20 cellular contexts compared by ENCODE assay signal in genomic region chr10:6143128-6143527, GRCh38. TPM values are rescaled to one million over a fixed set of nuclear protein-coding genes. Genes with fewer than 3 reads are reported as not detected.
DNase-seq lines count a peak whose midpoint lies in the region; ATAC-seq, FAIRE-seq and TF ChIP-seq lines count a peak whose summit lies in the region.
"Had no signal": no experiment of that assay in that cellular context is flagged by ENCODE, and none has a peak within 500 bp of the region (broad histone marks: within the 10 kb centered on the region; RNA-seq: fewer than 3 reads in every experiment).

No MANE protein-coding gene starts in this region.

- ATAC-seq in left ventricle myocardium superior: no peak
- ATAC-seq in Right ventricle myocardium inferior: no peak
- no peak for ATAC-seq in activated CD8-positive, alpha-beta T cell treated with anti-CD3 and anti-CD28 coated beads for 36 hours
- ATAC-seq in naive B cell (ENCODE audit: low read depth in 2 of 2): no peak
- no peak for ATAC-seq in HG02678 (IDR thresholded peaks at IDR 0.05; ENCODE audit: unreplicated experiment)

- H3K4me1 Mint-ChIP-seq in activated CD8-positive, alpha-beta T cell treated with anti-CD3 and anti-CD28 coated beads for 36 hours (ENCODE audit: low read depth): peaks cover 69% of the 10 kb centered on the region
- H3K4me1 Mint-ChIP-seq in naive B cell: peaks cover 24 to 47% (median 41%) of the 10 kb centered on the region in 3 donors

- intact Hi-C loops in left ventricle myocardium superior (cut with micrococcal nuclease): no loop called here
- intact Hi-C loops in Right ventricle myocardium inferior (cut with DNase I): no loop called here
- intact Hi-C loops in activated CD8-positive, alpha-beta T cell treated with anti-CD3 and anti-CD28 coated beads for 36 hours (cut with micrococcal nuclease): loop anchor here (5.0 kb wide), 1 partner anchor 36 kb away; no protein-coding TSS in a partner anchor

- POLR2A ChIA-PET in activated CD8-positive, alpha-beta T cell treated with anti-CD3 and anti-CD28 coated beads for 36 hours (lab: Charles Lee): interaction anchor here (0.6 to 1.4 kb wide), 5 partner anchors 13 to 364 kb away, joined by 3 to 5 read pairs (median 3); partner anchors contain the start of gene PFKFB3

- no peak for FAIRE-seq in HTR-8/SVneo (lab: Jason Lieb, UNC)
- FAIRE-seq: GM18507 had no signal

- CTCF ChIA-PET in activated CD8-positive, alpha-beta T cell treated with anti-CD3 and anti-CD28 coated beads for 36 hours (lab: Charles Lee): interaction anchor here (1.2 to 2.7 kb wide), 4 partner anchors 8 to 258 kb away, joined by 6 to 8 read pairs (median 7); partner anchors contain the start of gene PFKFB3

- H3K36me3 Mint-ChIP-seq in activated CD8-positive, alpha-beta T cell treated with anti-CD3 and anti-CD28 coated beads for 36 hours (ENCODE audit: low read depth): peaks cover 21% of the 10 kb centered on the region
- H3K36me3 Mint-ChIP-seq in naive B cell: no peaks in the 10 kb centered on the region

- H3K27ac Mint-ChIP-seq in activated CD8-positive, alpha-beta T cell treated with anti-CD3 and anti-CD28 coated beads for 36 hours: no peak overlapping the region
- H3K27ac Mint-ChIP-seq in naive B cell: peak overlapping the region in 1 of 6 donors; percentile 57
- H3K27ac Mint-ChIP-seq: H9 had no signal

- TF ChIP-seq CTCF in activated CD8-positive, alpha-beta T cell treated with anti-CD3 and anti-CD28 coated beads for 36 hours (IDR thresholded peaks at IDR 0.05): no peak

- H3K4me3 Mint-ChIP-seq in activated CD8-positive, alpha-beta T cell treated with anti-CD3 and anti-CD28 coated beads for 36 hours: peak overlapping the region; percentile 79
- H3K4me3 Mint-ChIP-seq in naive B cell: peak overlapping the region in 5 of 8 donors; percentile 60 to 94 (median 88)

- H3K27me3 Mint-ChIP-seq in activated CD8-positive, alpha-beta T cell treated with anti-CD3 and anti-CD28 coated beads for 36 hours: peaks cover 8% of the 10 kb centered on the region
- H3K27me3 Mint-ChIP-seq in naive B cell: peaks cover 13 to 43% (median 21%) of the 10 kb centered on the region in 3 donors

- peak; percentile 24 for DNase-seq in left ventricle myocardium superior
- DNase-seq in Right ventricle myocardium inferior (ENCODE audit: missing footprints): no peak
- no peak for DNase-seq in activated CD8-positive, alpha-beta T cell treated with anti-CD3 and anti-CD28 coated beads for 36 hours
- no peak for DNase-seq in naive B cell
- DNase-seq in AML-193 (lab: John Stamatoyannopoulos, UW): no peak
- no peak for DNase-seq in HTR-8/SVneo (ENCODE audit: insufficient read length, low spot score)
- no peak for DNase-seq in A172 (ENCODE audit: low spot score)
- DNase-seq: activated CD4-positive, alpha-beta T cell treated with anti-CD3 and anti-CD28 coated beads for 48 hours; activated effector memory CD4-positive, alpha-beta T cell treated with anti-CD3 and anti-CD28 coated beads, Interleukin-2, amount 50 U/mL, for 16 hours; brain microvascular endothelial cell; DND-41; erythroblast; H9; NCI-H187; NCI-H510A; nucleus accumbens; SIG-M5; T-helper 9 cell had no signal

- no peaks in the 10 kb centered on the region for H3K9me3 Mint-ChIP-seq in activated CD8-positive, alpha-beta T cell treated with anti-CD3 and anti-CD28 coated beads for 36 hours
- no peaks in the 10 kb centered on the region for H3K9me3 Mint-ChIP-seq in naive B cell

RNA-seq across cellular contexts. Expression of gene RBM17, which starts 54.3 kb away (rescaled TPM):
- 72.1 TPM for total RNA-seq in left ventricle myocardium superior
- total RNA-seq in Right ventricle myocardium inferior: 65.7 TPM
- 100 to 1,000 TPM; 284 to 285 TPM for total RNA-seq in activated CD8-positive, alpha-beta T cell treated with anti-CD3 and anti-CD28 coated beads for 36 hours
- polyA plus RNA-seq in naive B cell (ENCODE audit: low read depth in 6 of 6): 100 to 1,000 TPM in 1 of 6 donors, 10 to 100 TPM in 5; 50.4 to 118 (median 89.6) TPM
- total RNA-seq in A172 (2014; rRNA removed; shearing (Covaris generic)): 56.5 and 70.3 TPM in 2 replicates

RNA-seq across cellular contexts. Expression of gene PFKFB3, which starts 59.6 kb away (rescaled TPM):
- total RNA-seq in left ventricle myocardium superior (30.8 TPM), Right ventricle myocardium inferior (28.1 TPM)
- total RNA-seq in activated CD8-positive, alpha-beta T cell treated with anti-CD3 and anti-CD28 coated beads for 36 hours: 100 to 1,000 TPM; 107 to 117 TPM
- polyA plus RNA-seq in naive B cell (ENCODE audit: low read depth in 6 of 6): 1 to 10 TPM; 2.4 to 8.8 (median 3.3) TPM
- total RNA-seq in A172 (2014; rRNA removed; shearing (Covaris generic)): 12.2 and 16.5 TPM in 2 replicates
